Comparison of ENCODE assay signal across 8 cellular contexts in the genomic region with DNA sequence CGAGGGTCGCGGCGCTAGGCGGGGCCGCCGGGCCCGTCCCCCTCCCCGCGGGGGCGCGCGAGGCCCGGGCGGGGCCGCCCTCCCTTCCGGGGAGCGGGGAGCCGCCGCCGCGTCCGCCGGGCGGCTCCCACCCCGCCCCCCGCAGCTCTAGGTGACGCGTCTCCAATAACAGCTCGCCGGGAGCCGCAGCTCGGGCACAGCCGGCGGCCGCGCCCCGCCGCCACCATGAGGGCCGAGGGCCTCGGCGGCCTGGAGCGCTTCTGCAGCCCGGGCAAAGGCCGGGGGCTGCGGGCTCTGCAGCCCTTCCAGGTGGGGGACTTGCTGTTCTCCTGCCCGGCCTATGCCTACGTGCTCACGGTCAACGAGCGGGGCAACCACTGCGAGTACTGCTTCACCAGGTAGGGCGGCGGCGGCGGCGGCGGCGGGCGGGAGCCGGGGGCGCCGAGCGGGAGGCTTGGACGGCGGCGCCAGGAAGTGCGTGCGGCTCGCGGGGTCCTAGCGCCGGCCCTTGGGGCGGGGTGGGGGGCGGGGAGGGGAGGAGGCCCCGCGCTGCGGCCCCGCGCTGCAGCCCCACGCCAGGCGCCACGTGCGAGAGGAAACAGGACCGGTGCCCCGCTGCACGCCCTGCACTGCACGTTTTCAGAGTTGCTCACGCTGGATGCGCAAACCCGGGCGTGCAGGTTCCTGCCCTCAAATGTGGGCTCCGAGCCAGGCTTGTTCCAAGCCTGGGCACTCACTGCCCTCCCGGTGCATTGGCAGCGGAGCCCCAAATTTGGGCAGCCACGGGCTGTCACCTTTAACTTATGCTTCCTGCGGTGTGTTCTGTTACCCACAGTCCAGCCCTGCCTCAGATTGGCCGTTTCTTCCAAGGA. TPM values are rescaled to one million over a fixed set of nuclear protein-coding genes. Genes with fewer than 3 reads are reported as not detected.
DNase-seq lines count a peak whose midpoint lies in the region; ATAC-seq lines count a peak whose summit lies in the region.

A gene with protein sequence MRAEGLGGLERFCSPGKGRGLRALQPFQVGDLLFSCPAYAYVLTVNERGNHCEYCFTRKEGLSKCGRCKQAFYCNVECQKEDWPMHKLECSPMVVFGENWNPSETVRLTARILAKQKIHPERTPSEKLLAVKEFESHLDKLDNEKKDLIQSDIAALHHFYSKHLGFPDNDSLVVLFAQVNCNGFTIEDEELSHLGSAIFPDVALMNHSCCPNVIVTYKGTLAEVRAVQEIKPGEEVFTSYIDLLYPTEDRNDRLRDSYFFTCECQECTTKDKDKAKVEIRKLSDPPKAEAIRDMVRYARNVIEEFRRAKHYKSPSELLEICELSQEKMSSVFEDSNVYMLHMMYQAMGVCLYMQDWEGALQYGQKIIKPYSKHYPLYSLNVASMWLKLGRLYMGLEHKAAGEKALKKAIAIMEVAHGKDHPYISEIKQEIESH (plus strand): TSS at position 130 of the 872 bp plus-strand sequence. CDS start 96 bp downstream, at position 226.

- H4K20me1 ChIP-seq in BLaER1 treated with 17β-estradiol and CSF1 and Interleukin-3, amounts not matched to agents 10 nM and 100 nM = peaks cover 0 to 20% (median 0%) of the 10 kb centered on the region in 11 experiments; a peak in 2 of 22 replicates

- peak within 1 kb of the TSS in 1 of 2 experiments; percentile 94 for H3K14ac ChIP-seq in mesenchymal stem cell (ENCODE audit: low read length in 2 of 2)

- H3K4me1 ChIP-seq in BLaER1 treated with 17β-estradiol and CSF1 and Interleukin-3, amounts not matched to agents 10 nM and 100 nM = peaks cover 23 to 39% (median 29%) of the 10 kb centered on the region in 10 experiments
- peaks cover 9% of the 10 kb centered on the region for H3K4me1 ChIP-seq in mesenchymal stem cell (ENCODE audit: control insufficient read depth, insufficient read depth, low read depth, low read length)

- peak within 1 kb of the TSS; percentile 98 to 99 for H3K18ac ChIP-seq in mesenchymal stem cell (ENCODE audit: low read depth in 1 of 2, low read length in 2 of 2)

- H4K91ac ChIP-seq in mesenchymal stem cell (ENCODE audit: low read length) = peak within 1 kb of the TSS; percentile 99

- H3K27ac ChIP-seq in BLaER1 treated with 17β-estradiol and CSF1 and Interleukin-3, amounts not matched to agents 10 nM and 100 nM = peak within 1 kb of the TSS; percentile 86 to 97 (median 95)
- peak within 1 kb of the TSS; percentile 95 for H3K27ac ChIP-seq in mesenchymal stem cell (ENCODE audit: low read length, poor library complexity, severe bottlenecking)

- peak within 1 kb of the TSS; percentile 89 to 98 for H3K4ac ChIP-seq in mesenchymal stem cell (ENCODE audit: low read depth in 1 of 2, low read length in 2 of 2)

- peak within 1 kb of the TSS; percentile 82 to 90 for H2BK12ac ChIP-seq in mesenchymal stem cell (ENCODE audit: low read length in 2 of 2)

- H4K8ac ChIP-seq in mesenchymal stem cell (ENCODE audit: low read length) = peak within 1 kb of the TSS; percentile 99

- DNase-seq in NCI-H774 (lab: John Stamatoyannopoulos, UW) (peak; percentile 77), mesenchymal stem cell (peak; percentile 68)
- DNase-seq in activated CD8-positive, alpha-beta memory T cell treated with anti-CD3 and anti-CD28 coated beads for 1 hour (ENCODE audit: extremely low read depth in 1 of 2, low read depth in 1 of 2) = peak; percentile 21 to 49
- peak; percentile 47 for DNase-seq in effector CD8-positive, alpha-beta T cell (lab: John Stamatoyannopoulos, UW)
- peak; percentile 50 for DNase-seq in stimulated activated CD8-positive, alpha-beta memory T cell treated with anti-CD3 and anti-CD28 coated beads, Interleukin-12 subunit alpha, Interleukin-12 subunit beta, amount 100 ng/mL, for 4 hours (ENCODE audit: low read depth)

- ATAC-seq in GM19035 (IDR thresholded peaks at IDR 0.05; ENCODE audit: unreplicated experiment) (peak; percentile 79), HG03342 (IDR thresholded peaks at IDR 0.05; ENCODE audit: unreplicated experiment) (peak; percentile 79)

- H3K79me1 ChIP-seq in mesenchymal stem cell (replicated peaks; ENCODE audit: low read length, poor library complexity, severe bottlenecking) = peaks cover 14% of the 10 kb centered on the region

- H3K9ac ChIP-seq in BLaER1 treated with 17β-estradiol and CSF1 and Interleukin-3, amounts not matched to agents 10 nM and 100 nM = peak within 1 kb of the TSS; percentile 88 to 97 (median 94)
- H3K9ac ChIP-seq in mesenchymal stem cell (ENCODE audit: low read length) = peak within 1 kb of the TSS; percentile 88

- no peak within 1 kb of the TSS for H2AK5ac ChIP-seq in mesenchymal stem cell (ENCODE audit: low read length, severe bottlenecking)

- peak within 1 kb of the TSS; percentile 76 for H2BK15ac ChIP-seq in mesenchymal stem cell (ENCODE audit: low read depth, poor library complexity, severe bottlenecking)

- peaks cover 0 to 7% (median 4%) of the 10 kb centered on the region in 11 experiments; a peak in 14 of 22 replicates for H3K9me3 ChIP-seq in BLaER1 treated with 17β-estradiol and CSF1 and Interleukin-3, amounts not matched to agents 10 nM and 100 nM (replicated peaks in 1 of 11)
- H3K9me3 ChIP-seq in mesenchymal stem cell (ENCODE audit: control insufficient read depth, low read length) = no peaks in the 10 kb centered on the region

- H3K27me3 ChIP-seq in BLaER1 treated with 17β-estradiol and CSF1 and Interleukin-3, amounts not matched to agents 10 nM and 100 nM = no peaks in the 10 kb centered on the region
- H3K27me3 ChIP-seq in mesenchymal stem cell (ENCODE audit: control insufficient read depth in 1 of 2, insufficient read depth in 1 of 2, low read length in 2 of 2) = no peaks in the 10 kb centered on the region

- peak within 1 kb of the TSS; percentile 84 to 99 (median 97) for H3K4me2 ChIP-seq in BLaER1 treated with 17β-estradiol and CSF1 and Interleukin-3, amounts not matched to agents 10 nM and 100 nM
- peak within 1 kb of the TSS; percentile 95 for H3K4me2 ChIP-seq in mesenchymal stem cell (ENCODE audit: low read length, poor library complexity, severe bottlenecking)

- H2BK5ac ChIP-seq in mesenchymal stem cell (ENCODE audit: low read depth, low read length, poor library complexity, severe bottlenecking) = peak within 1 kb of the TSS; percentile 81

- peak within 1 kb of the TSS; percentile 92 for H2AFZ ChIP-seq in mesenchymal stem cell (ENCODE audit: low read depth, low read length)

- peak within 1 kb of the TSS; percentile 96 for H2BK120ac ChIP-seq in mesenchymal stem cell (ENCODE audit: low read depth, low read length)

- peak within 1 kb of the TSS; percentile 83 to 94 (median 89) for H3K4me3 ChIP-seq in BLaER1 treated with 17β-estradiol and CSF1 and Interleukin-3, amounts not matched to agents 10 nM and 100 nM
- peak within 1 kb of the TSS; percentile 85 to 87 for H3K4me3 ChIP-seq in mesenchymal stem cell (ENCODE audit: insufficient read depth in 1 of 2, low read depth in 1 of 2, low read length in 2 of 2)

- WGBS in mesenchymal stem cell = 1% methylated on average over 66 of the region's 98 CpGs

- H3K36me3 ChIP-seq in BLaER1 treated with 17β-estradiol and CSF1 and Interleukin-3, amounts not matched to agents 10 nM and 100 nM = peaks cover 0 to 5% (median 0%) of the 10 kb centered on the region in 11 experiments; a peak in 2 of 22 replicates
- peaks cover 0 to 7% of the 10 kb centered on the region in 2 experiments for H3K36me3 ChIP-seq in mesenchymal stem cell (ENCODE audit: control insufficient read depth in 1 of 2, insufficient read depth in 2 of 2, low read depth in 1 of 2, low read length in 2 of 2)

- H3K23ac ChIP-seq in mesenchymal stem cell (ENCODE audit: low read length in 2 of 2) = peak within 1 kb of the TSS in 1 of 2 experiments; percentile 94

RNA-seq across cellular contexts. Expression of the gene that starts here (rescaled TPM):
- polyA plus RNA-seq in mesenchymal stem cell (2013, experiment 1 of 2) = 26.9 TPM
- 27.4 TPM for polyA plus RNA-seq in mesenchymal stem cell (2013, experiment 2 of 2)

Comparison
In these comparisons a context has a peak if more than half of its experiments do, and no peak if none do; other contexts are left out.
1. Peak in every context shown above with its lines: DNase-seq, ATAC-seq, H3K4me3 ChIP-seq and H3K27ac ChIP-seq.